Comparison of ENCODE assay signal across 20 cellular contexts in the genomic region with DNA sequence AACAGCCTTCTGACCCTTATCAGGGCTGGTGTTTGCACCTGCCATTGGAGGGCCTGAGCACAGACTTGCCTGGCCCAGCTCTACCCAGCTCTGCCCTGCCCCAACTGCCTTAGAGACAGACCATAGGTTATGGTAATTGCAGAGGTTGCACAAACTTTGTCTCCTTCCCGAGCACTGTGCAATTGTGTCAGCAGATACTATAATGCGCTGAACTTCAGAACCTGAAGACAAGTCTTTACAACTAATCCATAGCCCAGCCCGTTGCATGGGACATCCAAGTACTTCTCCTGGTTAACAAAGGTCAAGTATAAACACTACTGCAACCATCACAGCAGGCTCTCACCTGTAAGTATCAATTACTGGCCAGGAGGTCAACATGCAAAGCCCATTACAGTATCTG.
"Had no signal": no experiment of that assay in that cellular context is flagged by ENCODE, and none has a peak within 500 bp of the region (broad histone marks: within the 10 kb centered on the region; RNA-seq: fewer than 3 reads in every experiment).

No MANE protein-coding gene starts in this region.

- H3K4me1 ChIP-seq: esophagus squamous epithelium, left lung, parathyroid adenoma, right lobe of liver, suprapubic skin, vagina had no signal

- H2AFZ ChIP-seq: neural progenitor cell, parathyroid adenoma had no signal

- H3K4me3 ChIP-seq: coronary artery, esophagus squamous epithelium, left lung, neural progenitor cell, right lobe of liver, smooth muscle cell, suprapubic skin, vagina had no signal

- H3K27me3 ChIP-seq: esophagus squamous epithelium, left lung, neural progenitor cell, right lobe of liver, suprapubic skin, vagina had no signal

- H3K9ac ChIP-seq: neural progenitor cell, parathyroid adenoma had no signal

- ATAC-seq: effector memory CD8-positive, alpha-beta T cell; left lung; naive thymus-derived CD4-positive, alpha-beta T cell; right lobe of liver; stimulated activated naive CD8-positive, alpha-beta T cell treated with anti-CD3 and anti-CD28 coated beads, Interleukin-15, amount 100 ng/mL, for 72 hours had no signal

- DNase-seq: dermis blood vessel endothelial cell; effector memory CD8-positive, alpha-beta T cell; esophagus squamous epithelium; mesenchymal stem cell; naive thymus-derived CD4-positive, alpha-beta T cell; right lobe of liver; stimulated activated CD4-positive, alpha-beta T cell treated with anti-CD3 and anti-CD28 coated beads, Interleukin-12 subunit alpha, Interleukin-12 subunit beta, amount 100 ng/mL, for 4 hours; stimulated activated CD4-positive, alpha-beta T cell treated with anti-CD3 and anti-CD28 coated beads, Interleukin-1b, Interleukin-23, amount 100 ng/mL, for 48 hours; stimulated activated CD4-positive, alpha-beta T cell treated with anti-CD3 and anti-CD28 coated beads, Interleukin-4, amount 100 ng/mL, for 1 hour; stimulated activated CD8-positive, alpha-beta memory T cell treated with anti-CD3 and anti-CD28 coated beads, Interleukin-4, amount 100 ng/mL, for 48 hours; stimulated activated naive CD4-positive, alpha-beta T cell; stimulated activated naive CD8-positive, alpha-beta T cell treated with anti-CD3 and anti-CD28 coated beads, Interleukin-15, amount 100 ng/mL, for 72 hours; trophoblast cell had no signal

- H3K4me2 ChIP-seq: neural progenitor cell, smooth muscle cell had no signal

- H3K27ac ChIP-seq: coronary artery, esophagus squamous epithelium, left lung, neural progenitor cell, parathyroid adenoma, right lobe of liver, suprapubic skin, vagina had no signal

- H3K36me3 ChIP-seq: left lung, neural progenitor cell, right lobe of liver had no signal
